In genomic region chr7:18474944-18475343, GRCh38 we compare ENCODE assay signal across 28 cellular contexts.
"Had no signal": no experiment of that assay in that cellular context is flagged by ENCODE, and none has a peak within 500 bp of the region (broad histone marks: within the 10 kb centered on the region; RNA-seq: fewer than 3 reads in every experiment).

No MANE protein-coding gene starts in this region.

- H3K4me3 Mint-ChIP-seq: activated T-cell treated with anti-CD3 and anti-CD28 coated beads, Interleukin-2, amount 50 U/mL, for 72 hours; endodermal cell; mesothelial cell of epicardium; naive thymus-derived CD4-positive, alpha-beta T cell; stimulated activated effector memory CD8-positive, alpha-beta T cell treated with anti-CD3 and anti-CD28 coated beads, Interleukin-12 subunit alpha, Interleukin-12 subunit beta, amount 100 ng/mL, for 72 hours; stimulated activated naive CD8-positive, alpha-beta T cell treated with anti-CD3 and anti-CD28 coated beads, Interleukin-15, amount 100 ng/mL, for 72 hours; T-helper 2 cell treated with Interferon-gamma antibody and Interleukin-4, amounts not matched to agents 5 μg/mL and 100 μg/mL, for 36 hours had no signal

- H3K27ac Mint-ChIP-seq: activated naive CD4-positive, alpha-beta T cell treated with anti-CD3 and anti-CD28 coated beads, Interleukin-2, amount 50 U/mL, for 72 hours; activated T-cell treated with anti-CD3 and anti-CD28 coated beads, Interleukin-2, amount 50 U/mL, for 72 hours; endodermal cell; mesothelial cell of epicardium; stimulated activated effector memory CD8-positive, alpha-beta T cell treated with anti-CD3 and anti-CD28 coated beads, Interleukin-12 subunit alpha, Interleukin-12 subunit beta, amount 100 ng/mL, for 72 hours; stimulated activated naive CD8-positive, alpha-beta T cell treated with anti-CD3 and anti-CD28 coated beads, Interleukin-15, amount 100 ng/mL, for 72 hours; T-helper 2 cell treated with Interferon-gamma antibody and Interleukin-4, amounts not matched to agents 5 μg/mL and 100 μg/mL, for 36 hours had no signal

- H3K9me3 ChIP-seq: body of pancreas, suprapubic skin, tibial nerve had no signal

- H3K4me3 ChIP-seq: body of pancreas, suprapubic skin, tibial nerve had no signal

- ATAC-seq: activated naive CD4-positive, alpha-beta T cell treated with anti-CD3 and anti-CD28 coated beads, Interleukin-2, amount 50 U/mL, for 72 hours; activated T-cell treated with anti-CD3 and anti-CD28 coated beads, Interleukin-2, amount 50 U/mL, for 72 hours; body of pancreas; esophagus mucosa; foreskin keratinocyte; left cardiac atrium; left ventricle myocardium superior; naive thymus-derived CD4-positive, alpha-beta T cell; right cardiac atrium; stimulated activated effector memory CD8-positive, alpha-beta T cell treated with anti-CD3 and anti-CD28 coated beads, Interleukin-12 subunit alpha, Interleukin-12 subunit beta, amount 100 ng/mL, for 72 hours; stimulated activated naive CD8-positive, alpha-beta T cell treated with anti-CD3 and anti-CD28 coated beads, Interleukin-15, amount 100 ng/mL, for 72 hours had no signal

- H3K9me3 Mint-ChIP-seq: activated naive CD4-positive, alpha-beta T cell treated with anti-CD3 and anti-CD28 coated beads, Interleukin-2, amount 50 U/mL, for 72 hours; activated T-cell treated with anti-CD3 and anti-CD28 coated beads, Interleukin-2, amount 50 U/mL, for 72 hours; endodermal cell; mesothelial cell of epicardium; naive thymus-derived CD4-positive, alpha-beta T cell; stimulated activated effector memory CD8-positive, alpha-beta T cell treated with anti-CD3 and anti-CD28 coated beads, Interleukin-12 subunit alpha, Interleukin-12 subunit beta, amount 100 ng/mL, for 72 hours; stimulated activated naive CD8-positive, alpha-beta T cell treated with anti-CD3 and anti-CD28 coated beads, Interleukin-15, amount 100 ng/mL, for 72 hours; T-helper 2 cell treated with Interferon-gamma antibody and Interleukin-4, amounts not matched to agents 5 μg/mL and 100 μg/mL, for 36 hours had no signal

- DNase-seq: activated CD4-positive, alpha-beta T cell treated with anti-CD3 and anti-CD28 coated beads for 4 hours; activated CD4-positive, alpha-beta T cell treated with anti-CD3 and anti-CD28 coated beads, Interleukin-2, amount 50 U/mL, for 4 hours; activated CD4-positive, CD25-positive, alpha-beta regulatory T cell; activated naive CD4-positive, alpha-beta T cell; activated T-cell treated with anti-CD3 and anti-CD28 coated beads for 4 hours; activated T-cell treated with anti-CD3 and anti-CD28 coated beads, Interleukin-2, amount 50 U/mL, for 72 hours; body of pancreas; cerebellar nuclear complex; cortex of kidney; endodermal cell; foreskin keratinocyte; glutamatergic neuron; islet precursor cell; left cardiac atrium; left ventricle myocardium superior; mammary epithelial cell; naive thymus-derived CD4-positive, alpha-beta T cell; right cardiac atrium; stimulated activated CD4-positive, alpha-beta T cell treated with anti-CD3 and anti-CD28 coated beads, Interleukin-4, amount 100 ng/mL, for 24 hours; stimulated activated naive CD8-positive, alpha-beta T cell treated with anti-CD3 and anti-CD28 coated beads, Interleukin-15, amount 100 ng/mL, for 72 hours; T-helper 1 cell had no signal

- H3K36me3 ChIP-seq: suprapubic skin, tibial nerve had no signal

- H3K27me3 ChIP-seq: body of pancreas, foreskin keratinocyte, suprapubic skin, tibial nerve had no signal

- H3K27me3 Mint-ChIP-seq: naive thymus-derived CD4-positive, alpha-beta T cell; stimulated activated naive CD8-positive, alpha-beta T cell treated with anti-CD3 and anti-CD28 coated beads, Interleukin-15, amount 100 ng/mL, for 72 hours had no signal

- H3K36me3 Mint-ChIP-seq: activated naive CD4-positive, alpha-beta T cell treated with anti-CD3 and anti-CD28 coated beads, Interleukin-2, amount 50 U/mL, for 72 hours; mesothelial cell of epicardium; naive thymus-derived CD4-positive, alpha-beta T cell; stimulated activated effector memory CD8-positive, alpha-beta T cell treated with anti-CD3 and anti-CD28 coated beads, Interleukin-12 subunit alpha, Interleukin-12 subunit beta, amount 100 ng/mL, for 72 hours had no signal

- H3K4me1 ChIP-seq: body of pancreas, foreskin keratinocyte, suprapubic skin had no signal

- H3K27ac ChIP-seq: body of pancreas, foreskin keratinocyte, suprapubic skin had no signal

- H3K4me1 Mint-ChIP-seq: naive thymus-derived CD4-positive, alpha-beta T cell; stimulated activated naive CD8-positive, alpha-beta T cell treated with anti-CD3 and anti-CD28 coated beads, Interleukin-15, amount 100 ng/mL, for 72 hours had no signal
